ENCODE assay signal across 23 cellular contexts in genomic region chr3:152056987-152057386, GRCh38.
"Had no signal": no experiment of that assay in that cellular context is flagged by ENCODE, and none has a peak within 500 bp of the region (broad histone marks: within the 10 kb centered on the region; RNA-seq: fewer than 3 reads in every experiment).

No MANE protein-coding gene starts in this region.

- H3K27me3 ChIP-seq: ascending aorta, cardiac muscle cell had no signal

- H3K36me3 ChIP-seq: ascending aorta, cardiac muscle cell had no signal

- ATAC-seq: activated CD8-positive, alpha-beta T cell treated with anti-CD3 and anti-CD28 coated beads for 36 hours; K562 had no signal

- H3K27ac Mint-ChIP-seq: activated CD4-positive, alpha-beta T cell treated with anti-CD3 and anti-CD28 coated beads, Interleukin-2, amount 10 ng/mL, durations not matched to agents 24 days and 14 days; activated CD8-positive, alpha-beta T cell treated with anti-CD3 and anti-CD28 coated beads for 36 hours; activated naive CD4-positive, alpha-beta T cell treated with anti-CD3 and anti-CD28 coated beads, Interleukin-2, amount 50 U/mL, for 24 hours; activated naive CD8-positive, alpha-beta T cell treated with anti-CD3 and anti-CD28 coated beads, Interleukin-2, amount 10 ng/mL, durations not matched to agents 7 days and 5 days; activated T-cell treated with anti-CD3 and anti-CD28 coated beads, Interleukin-2, amount 50 U/mL, for 24 hours; activated T-helper 2 cell treated with anti-CD3 and anti-CD28 coated beads, Interferon-gamma antibody, Interleukin-2, Interleukin-4, amounts not matched to agents 10 μg/mL and 5 μg/mL and 100 μg/mL, durations not matched to agents 14 hours and 24 hours and 36 hours; T-helper 1 cell treated with Interleukin-12 subunit alpha and Interleukin-12 subunit beta and Interleukin-4 antibody, amounts not matched to agents 30 μg/mL and 1 μg/mL, for 36 hours; T-helper 2 cell treated with Interferon-gamma antibody and Interleukin-4, amounts not matched to agents 5 μg/mL and 100 μg/mL, for 36 hours had no signal

- H3K4me1 Mint-ChIP-seq: activated CD4-positive, alpha-beta T cell treated with anti-CD3 and anti-CD28 coated beads, Interleukin-2, amount 10 ng/mL, durations not matched to agents 24 days and 14 days; activated naive CD4-positive, alpha-beta T cell treated with anti-CD3 and anti-CD28 coated beads, Interleukin-2, amount 50 U/mL, for 24 hours; activated naive CD8-positive, alpha-beta T cell treated with anti-CD3 and anti-CD28 coated beads, Interleukin-2, amount 10 ng/mL, durations not matched to agents 7 days and 5 days; central memory CD8-positive, alpha-beta T cell had no signal

- H3K4me2 ChIP-seq: PC-9 had no signal

- H3K4me3 ChIP-seq: ascending aorta, cardiac muscle cell, K562, PC-9 had no signal

- H3K27me3 Mint-ChIP-seq: activated naive CD4-positive, alpha-beta T cell treated with anti-CD3 and anti-CD28 coated beads, Interleukin-2, amount 50 U/mL, for 24 hours; activated T-cell treated with anti-CD3 and anti-CD28 coated beads, Interleukin-2, amount 50 U/mL, for 24 hours; central memory CD8-positive, alpha-beta T cell had no signal

- H3K36me3 Mint-ChIP-seq: activated naive CD4-positive, alpha-beta T cell treated with anti-CD3 and anti-CD28 coated beads, Interleukin-2, amount 50 U/mL, for 24 hours; activated naive CD8-positive, alpha-beta T cell treated with anti-CD3 and anti-CD28 coated beads, Interleukin-2, amount 10 ng/mL, durations not matched to agents 7 days and 5 days had no signal

- DNase-seq: activated CD4-positive, alpha-beta T cell treated with anti-CD3 and anti-CD28 coated beads, Interleukin-2, amount 10 ng/mL, durations not matched to agents 24 days and 14 days; activated CD4-positive, alpha-beta T cell treated with anti-CD3 and anti-CD28 coated beads, Interleukin-2, amount 50 U/mL, for 4 hours; activated CD8-positive, alpha-beta T cell treated with anti-CD3 and anti-CD28 coated beads for 36 hours; activated gamma-delta T cell; activated naive CD4-positive, alpha-beta T cell treated with Interleukin-2 at 50 U/mL for 16 hours; activated naive CD8-positive, alpha-beta T cell treated with anti-CD3 and anti-CD28 coated beads, Interleukin-2, amount 10 ng/mL, durations not matched to agents 7 days and 5 days; activated T-cell treated with anti-CD3 and anti-CD28 coated beads, Interleukin-2, amount 50 U/mL, for 24 hours; amygdala; NCI-H1092 treated with DMSO at 0.1 percent for 48 hours; NCI-H1694 treated with DMSO at 0.1 percent for 48 hours; NCI-H2029; NCI-H345; NCI-H524 treated with DMSO at 0.1 percent for 48 hours; PC-9; Right ventricle myocardium superior had no signal

- H3K9me3 ChIP-seq: ascending aorta had no signal

- H3K4me3 Mint-ChIP-seq: activated CD4-positive, alpha-beta T cell treated with anti-CD3 and anti-CD28 coated beads, Interleukin-2, amount 10 ng/mL, durations not matched to agents 24 days and 14 days; activated CD8-positive, alpha-beta T cell treated with anti-CD3 and anti-CD28 coated beads for 36 hours; activated naive CD4-positive, alpha-beta T cell treated with anti-CD3 and anti-CD28 coated beads, Interleukin-2, amount 50 U/mL, for 24 hours; activated naive CD8-positive, alpha-beta T cell treated with anti-CD3 and anti-CD28 coated beads, Interleukin-2, amount 10 ng/mL, durations not matched to agents 7 days and 5 days; activated T-cell treated with anti-CD3 and anti-CD28 coated beads, Interleukin-2, amount 50 U/mL, for 24 hours; central memory CD8-positive, alpha-beta T cell; T-helper 1 cell treated with Interleukin-12 subunit alpha and Interleukin-12 subunit beta and Interleukin-4 antibody, amounts not matched to agents 30 μg/mL and 1 μg/mL, for 36 hours; T-helper 2 cell treated with Interferon-gamma antibody and Interleukin-4, amounts not matched to agents 5 μg/mL and 100 μg/mL, for 36 hours had no signal

- H3K27ac ChIP-seq: ascending aorta, cardiac muscle cell, PC-9 had no signal

- H3K9me3 Mint-ChIP-seq: activated CD8-positive, alpha-beta T cell treated with anti-CD3 and anti-CD28 coated beads for 36 hours; activated naive CD4-positive, alpha-beta T cell treated with anti-CD3 and anti-CD28 coated beads, Interleukin-2, amount 50 U/mL, for 24 hours; activated naive CD8-positive, alpha-beta T cell treated with anti-CD3 and anti-CD28 coated beads, Interleukin-2, amount 10 ng/mL, durations not matched to agents 7 days and 5 days; activated T-cell treated with anti-CD3 and anti-CD28 coated beads, Interleukin-2, amount 50 U/mL, for 24 hours; activated T-helper 2 cell treated with anti-CD3 and anti-CD28 coated beads, Interferon-gamma antibody, Interleukin-2, Interleukin-4, amounts not matched to agents 10 μg/mL and 5 μg/mL and 100 μg/mL, durations not matched to agents 14 hours and 24 hours and 36 hours; central memory CD8-positive, alpha-beta T cell; T-helper 1 cell treated with Interleukin-12 subunit alpha and Interleukin-12 subunit beta and Interleukin-4 antibody, amounts not matched to agents 30 μg/mL and 1 μg/mL, for 36 hours; T-helper 2 cell treated with Interferon-gamma antibody and Interleukin-4, amounts not matched to agents 5 μg/mL and 100 μg/mL, for 36 hours had no signal
